In the genomic region with DNA sequence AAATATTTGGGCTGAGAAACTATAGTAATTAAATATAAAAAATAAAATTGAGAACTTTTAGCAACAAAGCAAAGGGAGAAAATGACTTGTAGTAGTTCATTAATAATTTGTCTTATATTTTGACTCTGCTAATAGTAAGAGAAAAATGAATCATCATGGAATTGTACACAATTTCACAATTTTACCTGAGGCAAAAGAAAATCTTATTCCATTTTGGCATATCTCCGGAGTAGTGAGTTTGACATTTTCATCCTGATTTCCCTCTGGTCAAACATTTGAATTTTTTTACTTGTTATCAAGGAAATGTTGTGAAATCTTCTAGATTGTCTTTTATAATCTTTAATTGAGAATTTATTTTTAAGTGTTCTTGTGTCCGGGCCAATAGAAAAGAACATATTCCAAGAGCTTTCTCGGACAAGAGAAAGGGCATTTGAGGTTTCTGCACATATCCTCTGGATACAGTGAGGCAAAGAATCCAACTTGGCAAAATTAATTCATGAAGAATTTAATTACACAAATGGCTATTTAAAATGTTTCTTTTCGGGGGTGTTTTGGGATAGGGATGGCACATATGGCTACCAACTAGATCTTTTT, we compare ENCODE assay signal across 16 cellular contexts.
"Had no signal": no experiment of that assay in that cellular context is flagged by ENCODE, and none has a peak within 500 bp of the region (broad histone marks: within the 10 kb centered on the region; RNA-seq: fewer than 3 reads in every experiment).

No MANE protein-coding gene starts in this region.

- H3K27me3 ChIP-seq: colonic mucosa, tibial nerve had no signal

- H3K27ac Mint-ChIP-seq: activated naive CD8-positive, alpha-beta T cell; immature natural killer cell; nephron progenitor cell had no signal

- H3K4me1 Mint-ChIP-seq: central memory CD8-positive, alpha-beta T cell; immature natural killer cell had no signal

- H3K4me1 ChIP-seq: colonic mucosa had no signal

- H3K36me3 ChIP-seq: colonic mucosa, tibial nerve, WERI-Rb-1 had no signal

- H3K9me3 ChIP-seq: colonic mucosa, tibial nerve had no signal

- H3K9me3 Mint-ChIP-seq: central memory CD8-positive, alpha-beta T cell; immature natural killer cell; nephron progenitor cell had no signal

- H3K4me3 Mint-ChIP-seq: activated naive CD8-positive, alpha-beta T cell; central memory CD8-positive, alpha-beta T cell; immature natural killer cell; nephron progenitor cell had no signal

- DNase-seq: activated CD4-positive, alpha-beta T cell treated with anti-CD3 and anti-CD28 coated beads, Interleukin-2, amount 50 U/mL, for 4 hours; activated gamma-delta T cell treated with Interleukin-2 at 50 U/mL for 16 hours; amygdala; colonic mucosa; immature natural killer cell; midbrain; nephron progenitor cell; occipital lobe; retina; stimulated activated naive CD8-positive, alpha-beta T cell treated with anti-CD3 and anti-CD28 coated beads, Interleukin-15, Interleukin-2, amounts not matched to agents 100 U/mL and 50 U/mL, for 24 hours; WERI-Rb-1 had no signal

- H3K36me3 Mint-ChIP-seq: activated naive CD8-positive, alpha-beta T cell; immature natural killer cell had no signal

- H3K4me3 ChIP-seq: colonic mucosa, lung, tibial nerve had no signal

- H3K27ac ChIP-seq: colonic mucosa, tibial nerve, WERI-Rb-1 had no signal

- ATAC-seq: esophagus mucosa; stimulated activated naive CD8-positive, alpha-beta T cell treated with anti-CD3 and anti-CD28 coated beads, Interleukin-15, Interleukin-2, amounts not matched to agents 100 U/mL and 50 U/mL, for 24 hours had no signal
